Comparison of ENCODE assay signal across 17 cellular contexts in the genomic region with DNA sequence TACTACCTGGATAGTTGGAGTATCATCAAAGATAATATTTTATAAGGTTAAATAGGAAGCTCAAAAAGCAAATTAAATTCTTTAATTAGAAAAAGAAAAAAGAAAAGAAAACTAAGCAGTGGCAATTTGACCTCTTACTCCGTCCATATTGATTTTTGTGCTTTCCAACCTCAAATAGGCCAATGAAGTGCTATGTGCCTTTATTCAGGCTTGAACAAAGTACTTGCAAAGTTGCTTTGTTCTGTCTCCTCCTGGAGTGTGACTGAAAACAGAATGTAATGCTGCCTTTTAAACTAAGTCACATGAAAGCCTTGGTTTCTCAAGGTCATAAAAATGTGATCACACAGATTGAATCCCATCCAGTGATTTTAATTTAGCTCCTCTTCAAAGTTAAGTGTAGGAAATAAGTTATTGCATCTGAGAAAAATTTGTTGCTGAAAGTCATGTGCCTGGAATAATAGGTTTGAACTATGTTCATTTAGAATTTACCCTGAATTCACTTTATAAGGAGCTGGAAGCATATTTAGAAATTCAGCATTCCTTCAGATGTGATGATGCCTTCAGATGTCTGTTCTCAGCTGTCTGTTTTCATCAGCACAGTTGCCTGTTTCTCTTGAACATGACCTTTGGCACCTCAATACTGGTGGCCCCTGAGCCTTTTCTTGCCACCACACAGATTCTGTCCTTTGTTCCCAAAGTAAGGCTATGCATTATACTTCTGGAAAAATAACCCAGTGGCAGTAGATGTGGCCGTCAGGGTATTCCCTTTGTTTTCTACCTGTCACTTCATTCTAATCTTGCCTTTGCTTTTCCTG. TPM values are rescaled to one million over a fixed set of nuclear protein-coding genes. Genes with fewer than 3 reads are reported as not detected.
DNase-seq lines count a peak whose midpoint lies in the region; TF ChIP-seq lines count a peak whose summit lies in the region.
"Had no signal": no experiment of that assay in that cellular context is flagged by ENCODE, and none has a peak within 500 bp of the region (broad histone marks: within the 10 kb centered on the region; RNA-seq: fewer than 3 reads in every experiment).

No MANE protein-coding gene starts in this region.

- H3K4me3 ChIP-seq in AG10803 (ENCODE audit: low read length) (no peak overlapping the region), prostate gland (no peak overlapping the region)
- H3K4me3 ChIP-seq: A549, GM23338, K562, MG63 had no signal

- H3K9me3 ChIP-seq in prostate gland: no peaks in the 10 kb centered on the region
- H3K9me3 ChIP-seq: MG63 had no signal

- POLR2A ChIA-PET in activated CD4-positive, alpha-beta memory T cell treated with anti-CD3 and anti-CD28 coated beads for 36 hours (lab: Charles Lee): no interaction called here

- H3K4me3 Mint-ChIP-seq in activated CD4-positive, alpha-beta memory T cell treated with anti-CD3 and anti-CD28 coated beads for 36 hours: no peak overlapping the region
- H3K4me3 Mint-ChIP-seq: GM23338 had no signal

- CTCF ChIA-PET in activated CD4-positive, alpha-beta memory T cell treated with anti-CD3 and anti-CD28 coated beads for 36 hours (lab: Charles Lee): no interaction called here

- peaks cover 18% of the 10 kb centered on the region for H3K36me3 Mint-ChIP-seq in activated CD4-positive, alpha-beta memory T cell treated with anti-CD3 and anti-CD28 coated beads for 36 hours

- H3K36me3 ChIP-seq in prostate gland: no peaks in the 10 kb centered on the region
- H3K36me3 ChIP-seq: MG63 had no signal

- no peaks in the 10 kb centered on the region for H3K27me3 Mint-ChIP-seq in activated CD4-positive, alpha-beta memory T cell treated with anti-CD3 and anti-CD28 coated beads for 36 hours
- H3K27me3 Mint-ChIP-seq: CD4-positive, CD25-positive, alpha-beta regulatory T cell had no signal

- no peaks in the 10 kb centered on the region for H3K27me3 ChIP-seq in prostate gland (replicated peaks; ENCODE audit: insufficient read depth)
- H3K27me3 ChIP-seq: MG63 had no signal

- H3K9me3 Mint-ChIP-seq in activated CD4-positive, alpha-beta memory T cell treated with anti-CD3 and anti-CD28 coated beads for 36 hours: peaks cover 11% of the 10 kb centered on the region

- TF ChIP-seq CTCF in AG10803 (conservative IDR thresholded peaks at IDR 0.05; ENCODE audit: low read length): no peak
- no peak for TF ChIP-seq CTCF in prostate gland (IDR thresholded peaks at IDR 0.05)

- intact Hi-C loops in prostate gland (cut with DNase I): no loop called here
- intact Hi-C loops in activated CD4-positive, alpha-beta memory T cell treated with anti-CD3 and anti-CD28 coated beads for 36 hours (cut with micrococcal nuclease): no loop called here

- TF ChIP-seq POLR2A in prostate gland (IDR thresholded peaks at IDR 0.05): no peak

- DNase-seq in AG10803 (ENCODE audit: low read depth) (peak; percentile 23), LHCN-M2 (ENCODE audit: low read depth) (peak; percentile 44), foreskin melanocyte (peak; percentile 12), prostate gland (ENCODE audit: low spot score) (no peak), KG1 (lab: John Stamatoyannopoulos, UW) (no peak), NCI-H2081 treated with DMSO at 0.1 percent for 48 hours (lab: John Stamatoyannopoulos, UW) (no peak), NCI-H1417 treated with DMSO at 0.1 percent for 48 hours (lab: John Stamatoyannopoulos, UW) (no peak)
- DNase-seq in activated CD4-positive, alpha-beta memory T cell treated with anti-CD3 and anti-CD28 coated beads for 36 hours: no peak
- DNase-seq: MG63, NCI-H1092 treated with DMSO at 0.1 percent for 48 hours, NCI-H1694 treated with DMSO at 0.1 percent for 48 hours, NCI-H82 had no signal

- no peaks in the 10 kb centered on the region for H3K4me1 ChIP-seq in prostate gland (replicated peaks)
- H3K4me1 ChIP-seq: A549 had no signal

- no peak overlapping the region for H3K27ac Mint-ChIP-seq in activated CD4-positive, alpha-beta memory T cell treated with anti-CD3 and anti-CD28 coated beads for 36 hours
- H3K27ac Mint-ChIP-seq: GM23338 had no signal

- WGBS in prostate gland: 43% methylated on average over 2 of the region's 2 CpGs

- H3K27ac ChIP-seq in prostate gland: peak overlapping the region; percentile 12 to 30
- H3K27ac ChIP-seq: A549, HL-60 had no signal

- peaks cover 10% of the 10 kb centered on the region for H3K4me1 Mint-ChIP-seq in activated CD4-positive, alpha-beta memory T cell treated with anti-CD3 and anti-CD28 coated beads for 36 hours (ENCODE audit: low read depth)

RNA-seq across cellular contexts. Expression of a gene that starts 48.8 kb away (rescaled TPM):
- 9.6 and 12.6 TPM in 2 replicates for total RNA-seq in LHCN-M2 (2014; rRNA removed)
- polyA plus RNA-seq in LHCN-M2 (2012): 3.9 TPM
- 10 to 100 TPM; 39.9 to 41.0 TPM for total RNA-seq in prostate gland
- total RNA-seq in activated CD4-positive, alpha-beta memory T cell treated with anti-CD3 and anti-CD28 coated beads for 36 hours: 10 to 100 TPM; 13.3 to 13.5 TPM

Comparison
In these comparisons a context has a peak if more than half of its experiments do, and no peak if none do; other contexts are left out.
1. DNase-seq: peak in AG10803 (single experiment), LHCN-M2 (single experiment) and foreskin melanocyte (single experiment); none in prostate gland (single experiment), KG1 (single experiment), NCI-H2081 treated with DMSO at 0.1 percent for 48 hours (single experiment), activated CD4-positive, alpha-beta memory T cell treated with anti-CD3 and anti-CD28 coated beads for 36 hours (single experiment) and NCI-H1417 treated with DMSO at 0.1 percent for 48 hours (single experiment).